In the genomic region with DNA sequence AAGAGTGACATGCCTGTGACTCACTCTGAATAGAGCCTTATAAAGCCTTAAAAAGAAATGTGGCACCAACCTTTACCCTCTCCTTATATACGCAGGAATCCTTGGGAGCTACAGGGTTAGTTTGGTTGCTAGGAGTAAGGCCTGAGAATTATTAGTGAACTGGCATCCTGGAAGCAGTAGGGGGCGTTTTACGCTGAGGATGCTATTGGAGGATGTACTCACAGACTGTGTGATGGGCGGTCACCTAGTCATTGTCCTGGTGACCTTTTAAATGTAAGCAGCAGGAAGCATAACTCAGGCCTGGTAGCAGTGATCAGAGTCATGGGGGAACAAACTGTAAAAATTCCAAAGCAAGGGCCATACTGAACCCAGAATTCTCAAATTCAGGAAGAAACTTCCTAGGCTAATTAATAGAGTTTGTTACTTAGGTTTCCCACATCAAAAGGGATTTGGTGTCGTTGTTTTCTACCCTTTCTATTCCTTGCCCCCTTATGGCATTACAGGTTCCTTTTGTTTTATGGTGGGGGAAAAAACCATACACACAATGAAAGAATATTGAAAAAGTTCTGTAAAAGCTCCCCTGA, we compare ENCODE assay signal across 8 cellular contexts.
A peak's percentile ranks its signal among the peaks of the same experiment; 100 is the strongest.
DNase-seq lines count a peak whose midpoint lies in the region; ATAC-seq and TF ChIP-seq lines count a peak whose summit lies in the region.

No MANE protein-coding gene starts in this region.

- ATAC-seq in PC-3 (peak; percentile 11; the same call in 1 of the 2 replicates), GM19467 (IDR thresholded peaks at IDR 0.05; ENCODE audit: unreplicated experiment) (no peak), GM21825 (IDR thresholded peaks at IDR 0.05; ENCODE audit: unreplicated experiment) (no peak)
- ATAC-seq in naive thymus-derived CD8-positive, alpha-beta T cell = no peak

- peaks cover 9 to 22% (median 16%) of the 10 kb centered on the region in 4 donors for H3K4me1 Mint-ChIP-seq in naive thymus-derived CD8-positive, alpha-beta T cell

- DNase-seq in COLO668 (lab: John Stamatoyannopoulos, UW; ENCODE audit: unreplicated experiment) (peak; percentile 17), H7 (peak; percentile 57), PC-3 (peak; percentile 72), hepatocyte (ENCODE audit: low spot score) (peak; percentile 23), head of caudate nucleus (no peak)
- no peak for DNase-seq in naive thymus-derived CD8-positive, alpha-beta T cell

- no peak overlapping the region for H3K4me3 Mint-ChIP-seq in naive thymus-derived CD8-positive, alpha-beta T cell

- no peaks in the 10 kb centered on the region for H3F3A ChIP-seq in PC-3 (ENCODE audit: low read length, unreplicated experiment)

- no peak overlapping the region for H3K9ac ChIP-seq in PC-3 (ENCODE audit: low read length)

- CTCF ChIA-PET in PC-3 (lab: Charles Lee) = no interaction called here

- no peak overlapping the region for H3K4me3 ChIP-seq in H7 (ENCODE audit: insufficient read depth, low read depth, low read length)
- no peak overlapping the region for H3K4me3 ChIP-seq in PC-3 (ENCODE audit: low read length)
- H3K4me3 ChIP-seq in hepatocyte = no peak overlapping the region

- H3K9me3 Mint-ChIP-seq in naive thymus-derived CD8-positive, alpha-beta T cell = no peaks in the 10 kb centered on the region

- H3K9me2 ChIP-seq in PC-3 (replicated peaks; ENCODE audit: low read length) (no peaks in the 10 kb centered on the region), hepatocyte (replicated peaks; ENCODE audit: insufficient read depth) (no peaks in the 10 kb centered on the region)

- H3K36me3 Mint-ChIP-seq in naive thymus-derived CD8-positive, alpha-beta T cell = peaks cover 0 to 50% (median 5%) of the 10 kb centered on the region in 3 donors

- TF ChIP-seq CTCF in PC-3 (conservative IDR thresholded peaks at IDR 0.05; ENCODE audit: low read depth, low read length) = peak; percentile 86
- peak; percentile 26 for TF ChIP-seq CTCF in hepatocyte (IDR thresholded peaks at IDR 0.05; ENCODE audit: poor library complexity)

- H4K20me1 ChIP-seq in PC-3 (ENCODE audit: low read length) (no peaks in the 10 kb centered on the region), hepatocyte (ENCODE audit: insufficient read depth, poor library complexity, severe bottlenecking) (no peaks in the 10 kb centered on the region)

- H3K79me2 ChIP-seq in PC-3 (ENCODE audit: low read length) (no peaks in the 10 kb centered on the region), hepatocyte (no peaks in the 10 kb centered on the region)

- no peaks in the 10 kb centered on the region for H3K27me3 Mint-ChIP-seq in naive thymus-derived CD8-positive, alpha-beta T cell

- intact Hi-C loops in PC-3 (cut with micrococcal nuclease) (loop anchor here (1.0 to 5.0 kb wide), 2 partner anchors 46 to 357 kb away; no protein-coding TSS in a partner anchor), head of caudate nucleus (cut with DNase I) (no loop called here)

- H3K4me1 ChIP-seq in PC-3 (ENCODE audit: insufficient read depth, low read length) (peaks cover 32% of the 10 kb centered on the region), hepatocyte (ENCODE audit: insufficient read depth) (peaks cover 13% of the 10 kb centered on the region)

- H3K4me2 ChIP-seq in PC-3 (ENCODE audit: low read length) (no peak overlapping the region), hepatocyte (no peak overlapping the region)

- H3K9me3 ChIP-seq in PC-3 (ENCODE audit: low read length) = no peaks in the 10 kb centered on the region
- H3K9me3 ChIP-seq in hepatocyte (ENCODE audit: low read depth) = no peaks in the 10 kb centered on the region

- no TSS peak for BruUV-seq in PC-3 (replicated peaks; lab: Mats Ljungman, UMichigan)

- POLR2A ChIA-PET in PC-3 (lab: Charles Lee; ENCODE audit: unreplicated experiment) = no interaction called here
- POLR2A ChIA-PET in naive thymus-derived CD8-positive, alpha-beta T cell (lab: Charles Lee) = no interaction called here

- 50% methylated on average over 5 of the region's 5 CpGs for WGBS in hepatocyte (ENCODE audit: low lambda C conversion rate, missing lambda C conversion rate)

- H3K27ac Mint-ChIP-seq in naive thymus-derived CD8-positive, alpha-beta T cell = peak overlapping the region in 1 of 10 donors; percentile 59

- H3K27me3 ChIP-seq in H7 (ENCODE audit: control insufficient read depth, insufficient read depth, low read length) = no peaks in the 10 kb centered on the region
- H3K27me3 ChIP-seq in PC-3 (ENCODE audit: low read length) = no peaks in the 10 kb centered on the region
- no peaks in the 10 kb centered on the region for H3K27me3 ChIP-seq in hepatocyte

- no peaks in the 10 kb centered on the region for H3K36me3 ChIP-seq in H7 (replicated peaks; ENCODE audit: control insufficient read depth, insufficient read depth, low read length)
- no peaks in the 10 kb centered on the region for H3K36me3 ChIP-seq in PC-3 (ENCODE audit: low read depth, low read length)
- H3K36me3 ChIP-seq in hepatocyte (replicated peaks; ENCODE audit: insufficient read depth, low read depth) = no peaks in the 10 kb centered on the region

- no peak overlapping the region for H3K27ac ChIP-seq in PC-3 (ENCODE audit: low read length)
- no peak overlapping the region for H3K27ac ChIP-seq in hepatocyte

- H2AFZ ChIP-seq in PC-3 (ENCODE audit: low read length) (no peak overlapping the region), hepatocyte (no peak overlapping the region)

Comparison
In these comparisons a context has a peak if more than half of its experiments do, and no peak if none do; other contexts are left out.
1. DNase-seq: peak in COLO668 (single experiment), H7 (single experiment), PC-3 (single experiment) and hepatocyte (single experiment); none in head of caudate nucleus (0 of 42) and naive thymus-derived CD8-positive, alpha-beta T cell (0 of 10).